In the genomic region with DNA sequence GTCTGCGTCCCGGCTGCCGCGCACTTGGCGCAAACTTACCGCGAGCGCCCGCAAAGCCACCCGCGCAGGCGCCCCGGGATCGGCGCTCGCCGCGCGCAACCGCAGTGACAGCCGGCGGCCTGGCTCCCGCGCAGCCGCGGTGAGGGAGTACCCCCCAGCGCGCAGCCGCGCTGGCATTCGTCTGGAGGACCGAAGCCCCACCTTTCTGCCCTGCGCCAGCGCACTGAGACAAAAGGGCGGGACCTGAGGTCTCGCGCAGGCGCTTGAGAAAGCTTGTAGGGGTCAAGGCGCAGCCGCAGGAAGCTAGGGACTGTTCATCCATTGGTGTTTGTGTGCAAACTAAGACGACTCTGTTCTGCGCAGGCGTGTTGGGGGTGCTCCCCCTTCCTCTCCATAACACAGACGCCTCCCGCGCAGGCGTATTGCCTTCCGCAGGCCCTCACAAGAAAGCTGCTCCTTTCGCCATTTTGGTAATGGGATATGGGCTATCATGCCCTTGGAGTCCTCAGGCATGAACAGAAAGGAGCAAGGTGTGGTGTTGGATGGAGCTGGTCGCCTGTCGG, we compare ENCODE assay signal across 8 cellular contexts. TPM values are rescaled to one million over a fixed set of nuclear protein-coding genes. Genes with fewer than 3 reads are reported as not detected.
DNase-seq lines count a peak whose midpoint lies in the region; ATAC-seq and TF ChIP-seq lines count a peak whose summit lies in the region.

A gene (minus strand): TSS at position 91 of the 563 bp plus-strand sequence. CDS start 558 bp downstream, outside the sequence.

- peak within 1 kb of the TSS; percentile 93 for H3K4me3 ChIP-seq in GM06990 (replicated peaks; ENCODE audit: low read depth, low read length)
- peak within 1 kb of the TSS; percentile 90 to 94 for H3K4me3 ChIP-seq in testis

- DNase-seq in GM06990 (ENCODE audit: extremely low read depth, insufficient read length) (peak; percentile 99), NCI-H1092 treated with DMSO at 0.1 percent for 48 hours (lab: John Stamatoyannopoulos, UW) (peak; percentile 100), SKM-1 (lab: John Stamatoyannopoulos, UW; ENCODE audit: unreplicated experiment) (peak; percentile 99), glomerular visceral epithelial cell (ENCODE audit: extremely low spot score) (peak; percentile 100), omental fat pad (ENCODE audit: low spot score) (peak; percentile 88), testis (peak; percentile 99)
- peak; percentile 98 to 100 for DNase-seq in activated naive CD4-positive, alpha-beta T cell treated with anti-CD3 and anti-CD28 coated beads, Interleukin-2, amount 50 U/mL, for 72 hours (ENCODE audit: low spot score in 2 of 2)

- TF ChIP-seq CTCF in GM06990 (IDR thresholded peaks at IDR 0.05; ENCODE audit: insufficient read depth, low read length, poor library complexity, severe bottlenecking) (no peak), omental fat pad (IDR thresholded peaks at IDR 0.05) (no peak), testis (IDR thresholded peaks at IDR 0.05) (peak in 1 of 3 experiments; percentile 27)

- H3K9me3 ChIP-seq in testis, result no peaks in the 10 kb centered on the region

- H3K36me3 Mint-ChIP-seq in activated naive CD4-positive, alpha-beta T cell treated with anti-CD3 and anti-CD28 coated beads, Interleukin-2, amount 50 U/mL, for 72 hours, result peaks cover 24 to 25% of the 10 kb centered on the region in 2 donors

- H3K27ac Mint-ChIP-seq in activated naive CD4-positive, alpha-beta T cell treated with anti-CD3 and anti-CD28 coated beads, Interleukin-2, amount 50 U/mL, for 72 hours, result peak within 1 kb of the TSS; percentile 87 to 92

- H3K9me3 Mint-ChIP-seq in activated naive CD4-positive, alpha-beta T cell treated with anti-CD3 and anti-CD28 coated beads, Interleukin-2, amount 50 U/mL, for 72 hours, result no peaks in the 10 kb centered on the region

- peak within 1 kb of the TSS; percentile 96 to 100 for H3K27ac ChIP-seq in testis

- ATAC-seq in HG02610 (IDR thresholded peaks at IDR 0.05; ENCODE audit: unreplicated experiment), result peak; percentile 51
- ATAC-seq in activated naive CD4-positive, alpha-beta T cell treated with anti-CD3 and anti-CD28 coated beads, Interleukin-2, amount 50 U/mL, for 72 hours, result peak; percentile 74 to 77
- ATAC-seq in omental fat pad (ENCODE audit: low FRiP score), result peak; percentile 89

- intact Hi-C loops in testis (cut with DNase I; ENCODE audit: low total_unique reads), result no loop called here

- peaks cover 10% of the 10 kb centered on the region for H3K4me1 ChIP-seq in testis

- 0 to 1% methylated on average over 2 to 33 of the region's 51 CpGs for WGBS in testis, 2 donors

- H3K36me3 ChIP-seq in GM06990 (ENCODE audit: control insufficient read depth, insufficient read depth, low read length), result no peaks in the 10 kb centered on the region
- H3K36me3 ChIP-seq in testis (ENCODE audit: low read depth, missing control alignments), result no peaks in the 10 kb centered on the region

- H3K27me3 ChIP-seq in GM06990 (replicated peaks; ENCODE audit: control insufficient read depth, insufficient read depth, low read length) (no peaks in the 10 kb centered on the region), testis (no peaks in the 10 kb centered on the region)

- TF ChIP-seq POLR2A in testis (IDR thresholded peaks at IDR 0.05), result peak; percentile 37

RNA-seq across cellular contexts. Expression of the gene that starts here (rescaled TPM):
- total RNA-seq in activated naive CD4-positive, alpha-beta T cell treated with anti-CD3 and anti-CD28 coated beads, Interleukin-2, amount 50 U/mL, for 72 hours, result 10 to 100 TPM; 46.2 to 71.7 TPM
- total RNA-seq in omental fat pad (10 to 100 TPM; 15.6 to 47.1 (median 27.6) TPM), testis (10 to 100 TPM; 82.4 to 85.3 TPM)
- polyA plus RNA-seq in testis (ENCODE audit: insufficient read depth, low read depth, low replicate concordance), result 38.8 TPM

Comparison
In these comparisons a context has a peak if more than half of its experiments do, and no peak if none do; other contexts are left out.
1. Peak in every context shown above with its lines: DNase-seq, ATAC-seq, H3K4me3 ChIP-seq and H3K27ac ChIP-seq.